In the genomic region with DNA sequence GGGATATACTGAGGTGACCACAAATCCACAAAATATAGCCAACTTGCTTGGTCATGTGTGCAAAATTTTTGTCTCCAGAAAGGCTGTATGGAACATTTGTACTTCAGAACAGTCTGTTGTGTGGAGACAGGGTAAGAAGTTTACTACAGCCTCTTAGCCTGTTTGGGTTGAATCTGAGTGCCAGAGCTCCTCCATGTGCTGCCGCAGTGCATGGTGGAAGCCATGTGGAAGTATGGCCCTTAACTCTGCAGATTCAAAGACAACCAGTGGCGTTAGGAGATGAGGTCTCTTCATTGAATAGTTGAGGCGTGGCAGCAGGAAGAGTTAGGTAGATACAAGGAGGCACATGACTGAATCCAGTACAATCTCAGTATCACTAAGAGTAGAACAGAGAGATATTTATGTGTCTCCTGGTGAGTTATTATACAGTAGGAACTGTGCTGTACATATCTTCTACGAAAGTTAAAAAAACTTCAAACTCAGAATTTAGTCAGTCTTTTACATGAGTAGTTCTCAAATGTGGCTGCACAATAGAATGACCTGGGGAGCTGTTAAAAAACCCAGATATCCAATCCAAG, we compare ENCODE assay signal across 20 cellular contexts. TPM values are rescaled to one million over a fixed set of nuclear protein-coding genes. Genes with fewer than 3 reads are reported as not detected.
DNase-seq lines count a peak whose midpoint lies in the region; ATAC-seq and TF ChIP-seq lines count a peak whose summit lies in the region.
"Had no signal": no experiment of that assay in that cellular context is flagged by ENCODE, and none has a peak within 500 bp of the region (broad histone marks: within the 10 kb centered on the region; RNA-seq: fewer than 3 reads in every experiment).

No MANE protein-coding gene starts in this region.

- no peak overlapping the region for H4K91ac ChIP-seq in trophoblast cell (ENCODE audit: low read depth, low read length)

- TF ChIP-seq CTCF in MCF 10A (IDR thresholded peaks at IDR 0.05; ENCODE audit: unreplicated experiment) (no peak), breast epithelium (IDR thresholded peaks at IDR 0.05) (no peak)

- H3K27me3 ChIP-seq in breast epithelium, result no peaks in the 10 kb centered on the region
- no peaks in the 10 kb centered on the region for H3K27me3 ChIP-seq in trophoblast cell (ENCODE audit: insufficient read depth, low read length)
- H3K27me3 ChIP-seq: Peyer's patch had no signal

- DNase-seq in MCF 10A (ENCODE audit: unreplicated experiment) (no peak), breast epithelium (ENCODE audit: low spot score in 2 of 2) (no peak), SK-MEL-5 (ENCODE audit: low read depth, low spot score) (peak; percentile 14), trophoblast cell (no peak)
- no peak for DNase-seq in activated naive CD8-positive, alpha-beta T cell treated with anti-CD3 and anti-CD28 coated beads, Interleukin-2, amount 50 U/mL, for 24 hours
- DNase-seq in stimulated activated naive B cell treated with anti-CD40 and anti-IgM and Interleukin-4, amounts not matched to agents 10 μg/mL and 1 μg/mL and 100 μg/mL, for 72 hours, result no peak
- DNase-seq in activated effector memory CD4-positive, alpha-beta T cell treated with Interleukin-2 at 50 U/mL for 16 hours, result no peak
- DNase-seq: Caco-2, DMS53, GM23248, NCI-H1105 treated with DMSO at 0.1 percent for 48 hours, NCI-H187, NCI-H2171, NCI-H446 treated with DMSO at 0.1 percent for 48 hours, NCI-H748 treated with DMSO at 0.1 percent for 48 hours, Peyer's patch, Right ventricle myocardium superior had no signal

- H3K4ac ChIP-seq in trophoblast cell (ENCODE audit: low read depth, low read length), result no peak overlapping the region

- H3K36me3 ChIP-seq in breast epithelium (no peaks in the 10 kb centered on the region), trophoblast cell (ENCODE audit: control insufficient read depth in 1 of 2, insufficient read depth in 2 of 2, low read length in 2 of 2) (peaks cover 12 to 16% of the 10 kb centered on the region in 2 experiments)

- TF ChIP-seq POLR2A in breast epithelium (IDR thresholded peaks at IDR 0.05), result no peak

- H3K9me3 Mint-ChIP-seq in MCF 10A (ENCODE audit: unreplicated experiment), result no peaks in the 10 kb centered on the region
- no peaks in the 10 kb centered on the region for H3K9me3 Mint-ChIP-seq in activated naive CD8-positive, alpha-beta T cell treated with anti-CD3 and anti-CD28 coated beads, Interleukin-2, amount 50 U/mL, for 24 hours
- no peaks in the 10 kb centered on the region for H3K9me3 Mint-ChIP-seq in stimulated activated naive B cell treated with anti-CD40 and anti-IgM and Interleukin-4, amounts not matched to agents 10 μg/mL and 1 μg/mL and 100 μg/mL, for 72 hours
- H3K9me3 Mint-ChIP-seq: CD14-positive monocyte had no signal

- H3K79me1 ChIP-seq in trophoblast cell (ENCODE audit: low read length), result no peaks in the 10 kb centered on the region

- H3K36me3 Mint-ChIP-seq in MCF 10A (ENCODE audit: insufficient read depth, unreplicated experiment), result peaks cover 75% of the 10 kb centered on the region
- H3K36me3 Mint-ChIP-seq in activated naive CD8-positive, alpha-beta T cell treated with anti-CD3 and anti-CD28 coated beads, Interleukin-2, amount 50 U/mL, for 24 hours (ENCODE audit: low read depth), result peaks cover 61% of the 10 kb centered on the region
- H3K36me3 Mint-ChIP-seq in stimulated activated naive B cell treated with anti-CD40 and anti-IgM and Interleukin-4, amounts not matched to agents 10 μg/mL and 1 μg/mL and 100 μg/mL, for 72 hours, result peaks cover 25 to 53% of the 10 kb centered on the region in 2 donors

- H3K4me1 ChIP-seq in breast epithelium (no peaks in the 10 kb centered on the region), trophoblast cell (ENCODE audit: control insufficient read depth in 1 of 2, insufficient read depth in 2 of 2, low read length in 2 of 2) (no peaks in the 10 kb centered on the region)
- H3K4me1 ChIP-seq: Caco-2, Peyer's patch had no signal

- H3K27ac Mint-ChIP-seq in MCF 10A (ENCODE audit: low read depth, unreplicated experiment), result peak overlapping the region; percentile 20
- H3K27ac Mint-ChIP-seq in activated naive CD8-positive, alpha-beta T cell treated with anti-CD3 and anti-CD28 coated beads, Interleukin-2, amount 50 U/mL, for 24 hours, result peak overlapping the region; percentile 64
- peak overlapping the region; percentile 31 for H3K27ac Mint-ChIP-seq in stimulated activated naive B cell treated with anti-CD40 and anti-IgM and Interleukin-4, amounts not matched to agents 10 μg/mL and 1 μg/mL and 100 μg/mL, for 72 hours

- H3K79me2 ChIP-seq in trophoblast cell (ENCODE audit: control insufficient read depth, insufficient read depth, low read length, poor library complexity), result no peaks in the 10 kb centered on the region

- no peak for ATAC-seq in activated naive CD8-positive, alpha-beta T cell treated with anti-CD3 and anti-CD28 coated beads, Interleukin-2, amount 50 U/mL, for 24 hours
- no peak for ATAC-seq in stimulated activated naive B cell treated with anti-CD40 and anti-IgM and Interleukin-4, amounts not matched to agents 10 μg/mL and 1 μg/mL and 100 μg/mL, for 72 hours (replicated peaks)
- no peak for ATAC-seq in GM19328 (IDR thresholded peaks at IDR 0.05; ENCODE audit: unreplicated experiment)
- ATAC-seq: HCT116 had no signal

- peaks cover 12% of the 10 kb centered on the region for H3K4me1 Mint-ChIP-seq in MCF 10A (ENCODE audit: insufficient read depth, unreplicated experiment)
- H3K4me1 Mint-ChIP-seq in activated naive CD8-positive, alpha-beta T cell treated with anti-CD3 and anti-CD28 coated beads, Interleukin-2, amount 50 U/mL, for 24 hours, result peaks cover 42% of the 10 kb centered on the region
- H3K4me1 Mint-ChIP-seq in stimulated activated naive B cell treated with anti-CD40 and anti-IgM and Interleukin-4, amounts not matched to agents 10 μg/mL and 1 μg/mL and 100 μg/mL, for 72 hours, result peaks cover 7 to 21% of the 10 kb centered on the region in 2 donors

- no peak overlapping the region for H2AFZ ChIP-seq in trophoblast cell (ENCODE audit: insufficient read depth, low read length, poor library complexity)
- H2AFZ ChIP-seq: GM23248 had no signal

- H2BK5ac ChIP-seq in trophoblast cell (ENCODE audit: low read depth, low read length, poor library complexity), result no peak overlapping the region

- H3K27ac ChIP-seq in breast epithelium (no peak overlapping the region), trophoblast cell (ENCODE audit: low read depth, low read length) (no peak overlapping the region)
- H3K27ac ChIP-seq: GM23248, Peyer's patch had no signal

- no peak overlapping the region for H2AK5ac ChIP-seq in trophoblast cell (ENCODE audit: low read length)

- no peak overlapping the region for H4K8ac ChIP-seq in trophoblast cell (ENCODE audit: low read depth, low read length)

- no peak overlapping the region for H3K4me3 Mint-ChIP-seq in MCF 10A (ENCODE audit: unreplicated experiment)
- no peak overlapping the region for H3K4me3 Mint-ChIP-seq in activated naive CD8-positive, alpha-beta T cell treated with anti-CD3 and anti-CD28 coated beads, Interleukin-2, amount 50 U/mL, for 24 hours
- no peak overlapping the region for H3K4me3 Mint-ChIP-seq in stimulated activated naive B cell treated with anti-CD40 and anti-IgM and Interleukin-4, amounts not matched to agents 10 μg/mL and 1 μg/mL and 100 μg/mL, for 72 hours
- H3K4me3 Mint-ChIP-seq: CD14-positive monocyte had no signal

- intact Hi-C loops in MCF 10A (cut with micrococcal nuclease), result no loop called here
- intact Hi-C loops in breast epithelium (cut with DNase I; ENCODE audit: low total_unique reads), result no loop called here

- H3K9me3 ChIP-seq in breast epithelium, result no peaks in the 10 kb centered on the region
- H3K9me3 ChIP-seq in trophoblast cell (ENCODE audit: insufficient read depth, low read depth, low read length), result no peaks in the 10 kb centered on the region
- H3K9me3 ChIP-seq: Caco-2, Peyer's patch had no signal

- H3K4me3 ChIP-seq in breast epithelium (no peak overlapping the region), trophoblast cell (ENCODE audit: low read depth, low read length) (no peak overlapping the region)
- H3K4me3 ChIP-seq: GM23248, Peyer's patch had no signal

- in situ Hi-C loops in SK-MEL-5 (cut with HindIII; ENCODE audit: low pct_unique_long_range_greater_than_20kb, low sequenced_read_pairs), result no loop called here

- no peaks in the 10 kb centered on the region for H3K27me3 Mint-ChIP-seq in MCF 10A (ENCODE audit: insufficient read depth, unreplicated experiment)
- H3K27me3 Mint-ChIP-seq in activated naive CD8-positive, alpha-beta T cell treated with anti-CD3 and anti-CD28 coated beads, Interleukin-2, amount 50 U/mL, for 24 hours, result no peaks in the 10 kb centered on the region
- H3K27me3 Mint-ChIP-seq in stimulated activated naive B cell treated with anti-CD40 and anti-IgM and Interleukin-4, amounts not matched to agents 10 μg/mL and 1 μg/mL and 100 μg/mL, for 72 hours, result no peaks in the 10 kb centered on the region

- no peak overlapping the region for H3K14ac ChIP-seq in trophoblast cell (ENCODE audit: low read length)

- POLR2A ChIA-PET in MCF 10A (lab: Yijun Ruan, JAX), result interaction anchor here (1.3 to 2.7 kb wide), 2 partner anchors 9 to 11 kb away, joined by 5 to 14 read pairs; partner anchors contain the start of genes EIF2A and SERP1

- WGBS in trophoblast cell (ENCODE audit: extremely low coverage, insufficient coverage, insufficient read length), result no CpG with 5 or more reads among the region's 4 CpGs

- H3K18ac ChIP-seq in trophoblast cell (ENCODE audit: low read length), result no peak overlapping the region

- H4K12ac ChIP-seq in trophoblast cell (ENCODE audit: low read depth, low read length), result no peak overlapping the region

- CTCF ChIA-PET in MCF 10A (lab: Yijun Ruan, JAX), result interaction anchor here (0.6 to 1.3 kb wide), 2 partner anchors 21 to 673 kb away, joined by 3 read pairs; no protein-coding TSS in a partner anchor

- H2BK12ac ChIP-seq in trophoblast cell (ENCODE audit: low read length), result no peak overlapping the region

- no TSS peak for BruUV-seq in MCF 10A (replicated peaks; lab: Mats Ljungman, UMichigan)

- H3K9ac ChIP-seq in trophoblast cell (ENCODE audit: low read length), result no peak overlapping the region
- H3K9ac ChIP-seq: GM23248 had no signal

- no peak overlapping the region for H3K4me2 ChIP-seq in trophoblast cell (ENCODE audit: low read length)

- H2BK120ac ChIP-seq in trophoblast cell (ENCODE audit: insufficient read depth, low read length, poor library complexity), result no peak overlapping the region

- H3K23ac ChIP-seq in trophoblast cell (ENCODE audit: low read length), result no peak overlapping the region

RNA-seq across cellular contexts. Expression of gene EIF2A, which starts 9.4 kb away (rescaled TPM):
- total RNA-seq in MCF 10A (2022) (112 and 117 TPM in 2 replicates), breast epithelium (100 to 1,000 TPM; 204 to 247 (median 239) TPM)
- 174 and 200 TPM in 2 replicates for total RNA-seq in SK-MEL-5 (2014; rRNA removed; shearing (Covaris generic))
- 104 and 144 TPM in 2 replicates for polyA plus RNA-seq in SK-MEL-5 (2015; cell fraction: cytosol; rRNA removed)
- 211 and 261 TPM in 2 replicates for polyA plus RNA-seq in SK-MEL-5 (2015; cell fraction: nucleus; rRNA removed)
- 126 and 128 TPM in 2 replicates for polyA plus RNA-seq in trophoblast cell (2013)

RNA-seq across cellular contexts. Expression of gene SERP1, which starts 9.7 kb away (rescaled TPM):
- total RNA-seq in MCF 10A (2022), result 227 and 308 TPM in 2 replicates
- 100 to 1,000 TPM; 231 to 327 (median 273) TPM for total RNA-seq in breast epithelium
- total RNA-seq in SK-MEL-5 (2014; rRNA removed; shearing (Covaris generic)), result 72.6 and 89.6 TPM in 2 replicates
- polyA plus RNA-seq in SK-MEL-5 (2015; cell fraction: cytosol; rRNA removed), result 145 and 160 TPM in 2 replicates
- polyA plus RNA-seq in SK-MEL-5 (2015; cell fraction: nucleus; rRNA removed), result 34.8 and 35.7 TPM in 2 replicates
- polyA plus RNA-seq in trophoblast cell (2013), result 259 and 280 TPM in 2 replicates

RNA-seq across cellular contexts. Expression of gene SELENOT, which starts 47.2 kb away (rescaled TPM):
- total RNA-seq in MCF 10A (2022) (71.1 and 80.7 TPM in 2 replicates), breast epithelium (100 to 1,000 TPM in 2 of 3 donors, 10 to 100 TPM in 1; 86.9 to 143 (median 127) TPM)
- total RNA-seq in SK-MEL-5 (2014; rRNA removed; shearing (Covaris generic)), result 176 and 191 TPM in 2 replicates
- 154 and 162 TPM in 2 replicates for polyA plus RNA-seq in SK-MEL-5 (2015; cell fraction: cytosol; rRNA removed)
- 20.6 and 44.9 TPM in 2 replicates for polyA plus RNA-seq in SK-MEL-5 (2015; cell fraction: nucleus; rRNA removed)
- polyA plus RNA-seq in trophoblast cell (2013), result 176 and 185 TPM in 2 replicates
